ENCODE assay signal across 22 cellular contexts in genomic region chr6:35477028-35477427, GRCh38. TPM values are rescaled to one million over a fixed set of nuclear protein-coding genes. Genes with fewer than 3 reads are reported as not detected.
"Had no signal": no experiment of that assay in that cellular context is flagged by ENCODE, and none has a peak within 500 bp of the region (broad histone marks: within the 10 kb centered on the region; RNA-seq: fewer than 3 reads in every experiment).

No MANE protein-coding gene starts in this region.

- H3K4me3 ChIP-seq: breast epithelium, coronary artery, gastrocnemius medialis, lung, smooth muscle cell, testis, upper lobe of left lung had no signal

- H3K27me3 ChIP-seq: breast epithelium, gastrocnemius medialis, testis, upper lobe of left lung had no signal

- DNase-seq: activated CD4-positive, alpha-beta T cell treated with anti-CD3 and anti-CD28 coated beads for 48 hours; activated CD4-positive, CD25-positive, alpha-beta regulatory T cell; activated CD8-positive, alpha-beta T cell treated with anti-CD3 and anti-CD28 coated beads for 36 hours; activated effector memory CD4-positive, alpha-beta T cell treated with anti-CD3 and anti-CD28 coated beads, Interleukin-2, amount 50 U/mL, for 16 hours; activated naive CD4-positive, alpha-beta T cell treated with anti-CD3 and anti-CD28 coated beads, Interleukin-2, amount 50 U/mL, for 16 hours; activated T-cell treated with anti-CD3 and anti-CD28 coated beads, Interleukin-2, amount 50 U/mL, for 1 hour; aorta; gastrocnemius medialis; head of caudate nucleus; natural killer cell; stimulated activated CD4-positive, alpha-beta T cell treated with anti-CD3 and anti-CD28 coated beads, Interleukin-4, amount 100 ng/mL, for 24 hours; testis; upper lobe of left lung had no signal

- H3K4me2 ChIP-seq: smooth muscle cell had no signal

- H2AFZ ChIP-seq: parathyroid adenoma had no signal

- H3K27ac ChIP-seq: breast epithelium, coronary artery, gastrocnemius medialis, parathyroid adenoma, testis, upper lobe of left lung had no signal

- H3K9ac ChIP-seq: parathyroid adenoma had no signal

- H3K9me3 ChIP-seq: breast epithelium, gastrocnemius medialis, testis, upper lobe of left lung had no signal

- H3K4me1 ChIP-seq: parathyroid adenoma had no signal

RNA-seq across cellular contexts. Expression of gene TULP1, which starts 35.7 kb away (rescaled TPM):
- total RNA-seq: activated CD8-positive, alpha-beta T cell treated with anti-CD3 and anti-CD28 coated beads for 36 hours; aorta; breast epithelium; esophagus mucosa; gastrocnemius medialis; left lobe of liver; natural killer cell; sciatic nerve; upper lobe of left lung had no signal
- polyA plus RNA-seq: keratinocyte had no signal
